In the genomic region with DNA sequence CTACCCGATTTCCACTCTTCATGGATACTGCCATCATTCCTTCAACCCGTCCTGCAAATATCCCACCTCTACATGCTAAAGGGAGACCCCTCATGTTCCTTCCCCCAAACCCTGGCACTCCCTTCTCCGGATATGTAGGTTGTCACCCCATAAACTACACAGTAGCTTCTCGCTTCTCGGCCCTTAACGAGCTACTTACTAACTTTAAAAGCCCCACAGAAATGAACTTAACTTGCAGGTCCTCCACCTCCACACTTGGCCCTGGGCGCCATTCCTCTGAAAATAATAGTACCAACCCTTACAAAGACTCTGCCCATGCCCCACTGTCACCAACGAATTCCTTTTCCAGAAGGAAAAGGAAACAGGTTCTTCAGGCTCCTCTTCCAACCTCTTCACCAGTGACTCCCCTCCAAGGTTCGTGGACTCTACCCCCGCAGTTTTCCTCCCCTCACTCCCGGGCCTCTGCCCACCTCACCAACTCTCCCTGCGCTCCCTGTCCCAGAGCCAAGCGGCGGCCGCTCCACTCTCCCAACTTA, we compare ENCODE assay signal across 8 cellular contexts. TPM values are rescaled to one million over a fixed set of nuclear protein-coding genes. Genes with fewer than 3 reads are reported as not detected.
DNase-seq lines count a peak whose midpoint lies in the region; ATAC-seq and TF ChIP-seq lines count a peak whose summit lies in the region.

No MANE protein-coding gene starts in this region.

- intact Hi-C loops in testis (cut with DNase I; ENCODE audit: low total_unique reads): no loop called here

- TF ChIP-seq POLR2A in testis (IDR thresholded peaks at IDR 0.05): no peak

- H3K27me3 ChIP-seq in kidney epithelial cell (ENCODE audit: control insufficient read depth, insufficient read depth, low read length) (no peaks in the 10 kb centered on the region), testis (no peaks in the 10 kb centered on the region)

- H3K4me1 Mint-ChIP-seq in activated naive CD8-positive, alpha-beta T cell treated with anti-CD3 and anti-CD28 coated beads, Interleukin-2, amount 10 ng/mL, durations not matched to agents 7 days and 5 days: peaks cover 24% of the 10 kb centered on the region

- H3K27ac ChIP-seq in testis: peak overlapping the region; percentile 81 to 95

- DNase-seq in activated CD8-positive, alpha-beta memory T cell treated with anti-CD3 and anti-CD28 coated beads for 24 hours: peak; percentile 56
- DNase-seq in activated CD8-positive, alpha-beta memory T cell treated with anti-CD3 and anti-CD28 coated beads, Interleukin-2, amount 50 U/mL, for 4 hours: no peak
- no peak for DNase-seq in activated naive CD8-positive, alpha-beta T cell treated with anti-CD3 and anti-CD28 coated beads, Interleukin-2, amount 10 ng/mL, durations not matched to agents 7 days and 5 days
- DNase-seq in kidney epithelial cell (ENCODE audit: low read depth) (no peak), testis (no peak), RKO (ENCODE audit: low spot score) (no peak), MV-4-11 (lab: John Stamatoyannopoulos, UW) (no peak)

- H3K4me3 ChIP-seq in kidney epithelial cell (ENCODE audit: low read depth, low read length) (peak overlapping the region; percentile 93), testis (peak overlapping the region; percentile 97 to 100)

- 3 to 4% methylated on average over 15 of the region's 15 CpGs for WGBS in testis, 2 donors

- POLR2A ChIA-PET in activated naive CD8-positive, alpha-beta T cell treated with anti-CD3 and anti-CD28 coated beads, Interleukin-2, amount 10 ng/mL, durations not matched to agents 7 days and 5 days (lab: Charles Lee): interaction anchor here (0.5 to 2.6 kb wide), 4 partner anchors 12 to 57 kb away, joined by 4 to 27 read pairs (median 7); no protein-coding TSS in a partner anchor

- peak overlapping the region; percentile 94 for H3K27ac Mint-ChIP-seq in activated naive CD8-positive, alpha-beta T cell treated with anti-CD3 and anti-CD28 coated beads, Interleukin-2, amount 10 ng/mL, durations not matched to agents 7 days and 5 days

- H3K36me3 ChIP-seq in kidney epithelial cell (ENCODE audit: control insufficient read depth, insufficient read depth, low read length) (no peaks in the 10 kb centered on the region), testis (ENCODE audit: low read depth, missing control alignments) (no peaks in the 10 kb centered on the region)

- no peak for ATAC-seq in activated naive CD8-positive, alpha-beta T cell treated with anti-CD3 and anti-CD28 coated beads, Interleukin-2, amount 10 ng/mL, durations not matched to agents 7 days and 5 days (ENCODE audit: low read depth)
- no peak for ATAC-seq in GM21390 (IDR thresholded peaks at IDR 0.05; ENCODE audit: unreplicated experiment)

- H3K9me3 Mint-ChIP-seq in activated naive CD8-positive, alpha-beta T cell treated with anti-CD3 and anti-CD28 coated beads, Interleukin-2, amount 10 ng/mL, durations not matched to agents 7 days and 5 days: no peaks in the 10 kb centered on the region

- H3K4me3 Mint-ChIP-seq in activated naive CD8-positive, alpha-beta T cell treated with anti-CD3 and anti-CD28 coated beads, Interleukin-2, amount 10 ng/mL, durations not matched to agents 7 days and 5 days: peak overlapping the region; percentile 100

- H3K27me3 Mint-ChIP-seq in activated naive CD8-positive, alpha-beta T cell treated with anti-CD3 and anti-CD28 coated beads, Interleukin-2, amount 10 ng/mL, durations not matched to agents 7 days and 5 days: no peaks in the 10 kb centered on the region

- peaks cover 13% of the 10 kb centered on the region for H3K36me3 Mint-ChIP-seq in activated naive CD8-positive, alpha-beta T cell treated with anti-CD3 and anti-CD28 coated beads, Interleukin-2, amount 10 ng/mL, durations not matched to agents 7 days and 5 days

- peaks cover 11% of the 10 kb centered on the region for H3K4me1 ChIP-seq in testis

- no peaks in the 10 kb centered on the region for H3K9me3 ChIP-seq in testis

- no peak for TF ChIP-seq CTCF in kidney epithelial cell (IDR thresholded peaks at IDR 0.05; ENCODE audit: insufficient read depth, low read length, poor library complexity, severe bottlenecking)
- no peak for TF ChIP-seq CTCF in testis (IDR thresholded peaks at IDR 0.05)

RNA-seq across cellular contexts. Expression of a gene that starts 1.2 kb away (rescaled TPM):
- 10 to 100 TPM; 28.0 to 31.1 TPM for total RNA-seq in activated naive CD8-positive, alpha-beta T cell treated with anti-CD3 and anti-CD28 coated beads, Interleukin-2, amount 10 ng/mL, durations not matched to agents 7 days and 5 days
- 22.3 and 24.3 TPM in 2 replicates for total RNA-seq in kidney epithelial cell
- 10 to 100 TPM; 61.1 to 65.4 TPM for total RNA-seq in testis
- polyA plus RNA-seq in testis (ENCODE audit: insufficient read depth, low read depth, low replicate concordance): 190 TPM
